In the genomic region with DNA sequence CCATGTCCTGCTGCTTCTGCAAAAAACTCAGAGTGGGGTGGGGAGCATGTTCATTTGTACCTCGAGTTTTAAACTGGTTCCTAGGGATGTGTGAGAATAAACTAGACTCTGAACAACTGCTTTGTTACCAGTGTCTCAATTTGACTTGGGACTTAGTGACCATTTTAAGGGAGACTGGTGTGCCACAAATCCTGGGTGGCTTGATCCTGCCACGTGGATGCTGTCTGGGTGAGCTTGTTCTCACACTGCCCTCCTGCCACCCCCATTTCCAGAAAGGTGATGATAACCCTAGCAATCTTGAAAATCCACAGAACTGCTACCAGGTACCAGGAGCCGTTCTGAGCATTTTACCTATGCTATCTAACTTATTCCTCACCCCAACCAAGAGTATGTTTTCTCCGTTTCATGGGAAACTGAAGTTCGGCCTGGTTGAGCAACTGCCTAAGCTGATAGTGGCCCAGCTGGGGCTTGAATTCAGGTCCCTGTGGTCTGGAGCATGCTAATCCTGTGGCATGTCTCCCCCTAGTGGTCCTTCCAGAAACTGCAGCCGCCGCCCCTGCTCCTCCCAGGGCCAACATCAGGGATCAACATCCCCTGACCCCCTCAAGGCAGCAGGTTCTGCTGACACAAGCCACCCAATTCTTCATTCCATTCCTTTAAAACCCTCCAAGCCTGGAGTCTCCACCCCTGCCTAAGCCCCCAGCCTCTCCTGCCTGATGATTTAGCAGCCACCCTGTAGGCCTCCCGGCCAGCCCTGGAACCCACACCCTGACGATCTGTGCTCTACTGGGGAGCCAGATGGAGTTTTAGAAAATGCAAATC, we compare ENCODE assay signal across 9 cellular contexts. TPM values are rescaled to one million over a fixed set of nuclear protein-coding genes. Genes with fewer than 3 reads are reported as not detected.
DNase-seq lines count a peak whose midpoint lies in the region; ATAC-seq, FAIRE-seq and TF ChIP-seq lines count a peak whose summit lies in the region.
"Had no signal": no experiment of that assay in that cellular context is flagged by ENCODE, and none has a peak within 500 bp of the region (broad histone marks: within the 10 kb centered on the region; RNA-seq: fewer than 3 reads in every experiment).

No MANE protein-coding gene starts in this region.

- H3K9me3 Mint-ChIP-seq in CD8-positive, alpha-beta memory T cell, result no peaks in the 10 kb centered on the region
- H3K9me3 Mint-ChIP-seq in activated naive CD8-positive, alpha-beta T cell treated with anti-CD3 and anti-CD28 coated beads, Interleukin-2, amount 10 ng/mL, durations not matched to agents 7 days and 5 days, result no peaks in the 10 kb centered on the region

- peak; percentile 56 for ATAC-seq in GM19372 (IDR thresholded peaks at IDR 0.05; ENCODE audit: low read depth, unreplicated experiment)
- ATAC-seq in activated naive CD8-positive, alpha-beta T cell treated with anti-CD3 and anti-CD28 coated beads, Interleukin-2, amount 10 ng/mL, durations not matched to agents 7 days and 5 days (ENCODE audit: low read depth), result peak; percentile 62
- ATAC-seq in left cardiac atrium, result peak; percentile 50 to 70

- H3K27me3 ChIP-seq in CD8-positive, alpha-beta memory T cell (ENCODE audit: insufficient read depth, low read length, poor library complexity, severe bottlenecking), result no peaks in the 10 kb centered on the region
- H3K27me3 ChIP-seq in SU-DHL-6 (ENCODE audit: low read length), result no peaks in the 10 kb centered on the region

- no peaks in the 10 kb centered on the region for H3K79me2 ChIP-seq in SU-DHL-6 (ENCODE audit: insufficient read depth, low read length)

- H3K4me1 ChIP-seq in CD8-positive, alpha-beta memory T cell (ENCODE audit: insufficient read depth, low read length), result peaks cover 10% of the 10 kb centered on the region

- no peaks in the 10 kb centered on the region for H4K20me1 ChIP-seq in SU-DHL-6 (ENCODE audit: low read depth, low read length)

- no peak overlapping the region for H3K4me3 Mint-ChIP-seq in CD8-positive, alpha-beta memory T cell
- H3K4me3 Mint-ChIP-seq in activated naive CD8-positive, alpha-beta T cell treated with anti-CD3 and anti-CD28 coated beads, Interleukin-2, amount 10 ng/mL, durations not matched to agents 7 days and 5 days, result no peak overlapping the region

- H3K4me3 ChIP-seq in CD8-positive, alpha-beta memory T cell (ENCODE audit: low read length), result no peak overlapping the region
- no peak overlapping the region for H3K4me3 ChIP-seq in SU-DHL-6 (ENCODE audit: insufficient read depth, low read length, poor library complexity, severe bottlenecking)
- H3K4me3 ChIP-seq in retinal pigment epithelial cell (ENCODE audit: low read length), result no peak overlapping the region

- peak; percentile 40 for FAIRE-seq in HTR-8/SVneo (lab: Jason Lieb, UNC)

- intact Hi-C loops in left cardiac atrium (cut with DNase I), result loop anchor here in 1 of 2 donors (10.0 kb wide), 1 partner anchor 132 kb away; no protein-coding TSS in a partner anchor

- H3K27ac ChIP-seq in CD8-positive, alpha-beta memory T cell (ENCODE audit: low read depth, low read length), result no peak overlapping the region
- H3K27ac ChIP-seq in SU-DHL-6 (ENCODE audit: low read depth, low read length), result no peak overlapping the region

- no peak overlapping the region for H2AFZ ChIP-seq in SU-DHL-6 (ENCODE audit: low read depth, low read length, severe bottlenecking)

- no peak overlapping the region for H3K4me2 ChIP-seq in SU-DHL-6 (ENCODE audit: low read depth, low read length, poor library complexity, severe bottlenecking)

- TF ChIP-seq CTCF in SU-DHL-6 (IDR thresholded peaks at IDR 0.05; ENCODE audit: insufficient read depth, low read length, poor library complexity, severe bottlenecking) (peak; percentile 88), retinal pigment epithelial cell (conservative IDR thresholded peaks at IDR 0.05; ENCODE audit: low read depth, low read length) (peak; percentile 97)

- H3K36me3 ChIP-seq in CD8-positive, alpha-beta memory T cell (ENCODE audit: insufficient read depth, low read length), result no peaks in the 10 kb centered on the region
- H3K36me3 ChIP-seq in SU-DHL-6 (ENCODE audit: low read length), result no peaks in the 10 kb centered on the region

- H3K9me2 ChIP-seq in SU-DHL-6 (replicated peaks; ENCODE audit: insufficient read depth, low read length), result no peaks in the 10 kb centered on the region

- CTCF ChIA-PET in CD8-positive, alpha-beta memory T cell (lab: Charles Lee), result interaction anchor here (0.6 to 6.6 kb wide), 33 partner anchors 9 to 625 kb away, joined by 3 to 46 read pairs (median 4); partner anchors contain the start of genes ACSL6, CSF2 and SLC22A4

- POLR2A ChIA-PET in CD8-positive, alpha-beta memory T cell (lab: Charles Lee), result no interaction called here
- POLR2A ChIA-PET in activated naive CD8-positive, alpha-beta T cell treated with anti-CD3 and anti-CD28 coated beads, Interleukin-2, amount 10 ng/mL, durations not matched to agents 7 days and 5 days (lab: Charles Lee), result interaction anchor here (0.6 to 1.3 kb wide), 4 partner anchors 42 to 315 kb away, joined by 3 to 6 read pairs (median 4); no protein-coding TSS in a partner anchor

- no peaks in the 10 kb centered on the region for H3K36me3 Mint-ChIP-seq in CD8-positive, alpha-beta memory T cell
- H3K36me3 Mint-ChIP-seq in activated naive CD8-positive, alpha-beta T cell treated with anti-CD3 and anti-CD28 coated beads, Interleukin-2, amount 10 ng/mL, durations not matched to agents 7 days and 5 days, result no peaks in the 10 kb centered on the region

- H3K4me1 Mint-ChIP-seq in CD8-positive, alpha-beta memory T cell, result peaks cover 26 to 39% (median 37%) of the 10 kb centered on the region in 3 donors
- H3K4me1 Mint-ChIP-seq in activated naive CD8-positive, alpha-beta T cell treated with anti-CD3 and anti-CD28 coated beads, Interleukin-2, amount 10 ng/mL, durations not matched to agents 7 days and 5 days, result peaks cover 39% of the 10 kb centered on the region

- H3K9me3 ChIP-seq in CD8-positive, alpha-beta memory T cell (ENCODE audit: low read length), result no peaks in the 10 kb centered on the region
- H3K9me3 ChIP-seq in SU-DHL-6 (ENCODE audit: insufficient read depth, low read length), result no peaks in the 10 kb centered on the region

- no peaks in the 10 kb centered on the region for H3K27me3 Mint-ChIP-seq in CD8-positive, alpha-beta memory T cell
- H3K27me3 Mint-ChIP-seq in activated naive CD8-positive, alpha-beta T cell treated with anti-CD3 and anti-CD28 coated beads, Interleukin-2, amount 10 ng/mL, durations not matched to agents 7 days and 5 days, result peaks cover 2% of the 10 kb centered on the region

- peak overlapping the region in 6 of 8 donors; percentile 13 to 91 (median 68) for H3K27ac Mint-ChIP-seq in CD8-positive, alpha-beta memory T cell
- peak overlapping the region; percentile 4 for H3K27ac Mint-ChIP-seq in activated naive CD8-positive, alpha-beta T cell treated with anti-CD3 and anti-CD28 coated beads, Interleukin-2, amount 10 ng/mL, durations not matched to agents 7 days and 5 days

- DNase-seq in CD8-positive, alpha-beta memory T cell, result peak; percentile 60 to 83 (median 72)
- DNase-seq in HTR-8/SVneo (ENCODE audit: insufficient read length, low spot score) (peak; percentile 74), left cardiac atrium (peak; percentile 70), retinal pigment epithelial cell (ENCODE audit: low read depth) (no peak), cerebellar nuclear complex (lab: John Stamatoyannopoulos, UW) (no peak)
- peak; percentile 86 for DNase-seq in activated naive CD8-positive, alpha-beta T cell treated with anti-CD3 and anti-CD28 coated beads, Interleukin-2, amount 10 ng/mL, durations not matched to agents 7 days and 5 days

- H3F3A ChIP-seq in SU-DHL-6 (ENCODE audit: insufficient read depth), result no peaks in the 10 kb centered on the region

- H3K9ac ChIP-seq in SU-DHL-6 (ENCODE audit: low read length), result no peak overlapping the region

RNA-seq across cellular contexts. Expression of gene IL3, which starts 2.8 kb away (rescaled TPM):
- total RNA-seq in CD8-positive, alpha-beta memory T cell, result 10 to 100 TPM; 69.7 to 71.9 TPM
- not detected for polyA plus RNA-seq in CD8-positive, alpha-beta memory T cell
- not detected for total RNA-seq in activated naive CD8-positive, alpha-beta T cell treated with anti-CD3 and anti-CD28 coated beads, Interleukin-2, amount 10 ng/mL, durations not matched to agents 7 days and 5 days
- not detected for total RNA-seq in left cardiac atrium
- total RNA-seq: dermis microvascular lymphatic vessel endothelial cell had no signal

RNA-seq across cellular contexts. Expression of gene CSF2, which starts 10.3 kb away (rescaled TPM):
- 100 to 1,000 TPM; 393 to 409 TPM for total RNA-seq in CD8-positive, alpha-beta memory T cell
- polyA plus RNA-seq in CD8-positive, alpha-beta memory T cell, result not detected
- total RNA-seq in activated naive CD8-positive, alpha-beta T cell treated with anti-CD3 and anti-CD28 coated beads, Interleukin-2, amount 10 ng/mL, durations not matched to agents 7 days and 5 days, result 1 to 10 TPM; 1.1 to 1.4 TPM
- total RNA-seq in left cardiac atrium, result not detected

RNA-seq across cellular contexts. Expression of gene ACSL6, which starts 51.8 kb away (rescaled TPM):
- 10 to 100 TPM; 21.8 to 22.7 TPM for total RNA-seq in CD8-positive, alpha-beta memory T cell
- polyA plus RNA-seq in CD8-positive, alpha-beta memory T cell, result 20.7 TPM
- total RNA-seq in activated naive CD8-positive, alpha-beta T cell treated with anti-CD3 and anti-CD28 coated beads, Interleukin-2, amount 10 ng/mL, durations not matched to agents 7 days and 5 days, result 10 to 100 TPM; 31.5 to 34.6 TPM
- 1 to 10 TPM; 1.6 to 4.4 TPM for total RNA-seq in left cardiac atrium

Comparison
In these comparisons a context has a peak if more than half of its experiments do, and no peak if none do; other contexts are left out.
1. DNase-seq: peak in CD8-positive, alpha-beta memory T cell (5 of 5), HTR-8/SVneo (single experiment), activated naive CD8-positive, alpha-beta T cell treated with anti-CD3 and anti-CD28 coated beads, Interleukin-2, amount 10 ng/mL, durations not matched to agents 7 days and 5 days (single experiment) and left cardiac atrium (single experiment); none in retinal pigment epithelial cell (single experiment) and cerebellar nuclear complex (0 of 2).
2. RNA of gene IL3, which starts 2.8 kb away (total RNA-seq): 69.7 to 71.9 TPM in CD8-positive, alpha-beta memory T cell; not detected in activated naive CD8-positive, alpha-beta T cell treated with anti-CD3 and anti-CD28 coated beads, Interleukin-2, amount 10 ng/mL, durations not matched to agents 7 days and 5 days and not detected in left cardiac atrium; every median in the first group is over 10 times any median in the second.
3. RNA of gene CSF2, which starts 10.3 kb away (total RNA-seq): 393 to 409 TPM in CD8-positive, alpha-beta memory T cell; 1.1 to 1.4 TPM in activated naive CD8-positive, alpha-beta T cell treated with anti-CD3 and anti-CD28 coated beads, Interleukin-2, amount 10 ng/mL, durations not matched to agents 7 days and 5 days and not detected in left cardiac atrium; every median in the first group is over 100 times any median in the second.
4. RNA of gene ACSL6, which starts 51.8 kb away (total RNA-seq): 31.5 to 34.6 TPM in activated naive CD8-positive, alpha-beta T cell treated with anti-CD3 and anti-CD28 coated beads, Interleukin-2, amount 10 ng/mL, durations not matched to agents 7 days and 5 days and 21.8 to 22.7 TPM in CD8-positive, alpha-beta memory T cell; 1.6 to 4.4 TPM in left cardiac atrium; every median in the first group is over 4 times any median in the second.
5. Peak in every context shown above with its lines, with median percentiles within 50 percentile points of each other: ATAC-seq.